25 cellular contexts compared by ENCODE assay signal in the genomic region with DNA sequence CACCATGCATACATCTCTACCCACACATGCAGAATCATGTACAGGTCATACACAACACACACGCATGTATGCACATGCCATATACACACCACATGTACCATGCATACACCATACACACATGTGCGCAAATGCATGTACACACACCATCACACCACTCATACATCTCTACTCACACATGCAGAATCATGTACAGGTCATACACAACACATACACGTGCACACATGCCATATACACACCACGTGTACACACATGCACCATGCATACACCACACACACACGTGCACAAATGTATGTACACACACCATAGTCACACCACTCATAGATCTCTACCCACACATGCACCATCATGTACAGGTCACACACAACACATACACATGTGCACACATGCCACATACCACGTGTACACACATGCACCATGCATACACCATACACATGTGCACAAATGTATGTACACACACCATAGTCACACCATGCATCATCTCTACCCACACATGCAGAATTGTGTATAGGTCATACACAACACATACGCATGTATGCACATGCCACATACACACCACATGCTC. TPM values are rescaled to one million over a fixed set of nuclear protein-coding genes. Genes with fewer than 3 reads are reported as not detected.
"Had no signal": no experiment of that assay in that cellular context is flagged by ENCODE, and none has a peak within 500 bp of the region (broad histone marks: within the 10 kb centered on the region; RNA-seq: fewer than 3 reads in every experiment).

No MANE protein-coding gene starts in this region.

- H3K4me3 ChIP-seq: cardiac muscle cell had no signal

- H3K9me3 Mint-ChIP-seq: activated B cell treated with CpG ODN at 0.5 μM for 24 hours; activated CD4-positive, alpha-beta memory T cell treated with anti-CD3 and anti-CD28 coated beads for 36 hours; activated CD4-positive, alpha-beta T cell treated with anti-CD3 and anti-CD28 coated beads, Interleukin-2, amount 10 ng/mL, durations not matched to agents 7 days and 5 days; activated naive CD4-positive, alpha-beta T cell treated with anti-CD3 and anti-CD28 coated beads for 36 hours; activated T-helper 17 cell treated with anti-CD3 and anti-CD28 coated beads, Interleukin-2, amount 50 U/mL, for 72 hours; brain; T-helper 1 cell treated with Interleukin-12 subunit alpha and Interleukin-12 subunit beta and Interleukin-4 antibody, amounts not matched to agents 30 μg/mL and 1 μg/mL, for 36 hours had no signal

- H3K36me3 ChIP-seq: cardiac muscle cell had no signal

- ATAC-seq: activated T-helper 17 cell treated with anti-CD3 and anti-CD28 coated beads, Interleukin-2, amount 50 U/mL, for 72 hours had no signal

- H3K27ac ChIP-seq: cardiac muscle cell had no signal

- H3K36me3 Mint-ChIP-seq: activated CD4-positive, alpha-beta memory T cell treated with anti-CD3 and anti-CD28 coated beads for 36 hours; activated naive CD8-positive, alpha-beta T cell had no signal

- DNase-seq: activated B cell treated with CpG ODN at 0.5 μM for 24 hours; activated CD4-positive, alpha-beta memory T cell treated with anti-CD3 and anti-CD28 coated beads for 36 hours; activated CD4-positive, alpha-beta T cell treated with anti-CD3 and anti-CD28 coated beads for 1 hour; activated CD4-positive, alpha-beta T cell treated with anti-CD3 and anti-CD28 coated beads, Interleukin-2, amount 10 ng/mL, durations not matched to agents 7 days and 5 days; activated gamma-delta T cell; activated naive CD4-positive, alpha-beta T cell treated with anti-CD3 and anti-CD28 coated beads for 36 hours; activated T-cell treated with anti-CD3 and anti-CD28 coated beads for 4 hours; activated T-cell treated with anti-CD3 and anti-CD28 coated beads, Interleukin-2, amount 50 U/mL, for 48 hours; amygdala; NCI-H1048; NCI-H146; NCI-H187 treated with DMSO at 0.1 percent for 48 hours; NCI-H2081 treated with DMSO at 0.1 percent for 48 hours; NCI-H446; NCI-H524; PC-3 had no signal

- H3K4me1 Mint-ChIP-seq: activated T-helper 17 cell treated with anti-CD3 and anti-CD28 coated beads, Interleukin-2, amount 50 U/mL, for 72 hours; brain had no signal

- H3K4me3 Mint-ChIP-seq: activated B cell treated with CpG ODN at 0.5 μM for 24 hours; activated CD4-positive, alpha-beta memory T cell treated with anti-CD3 and anti-CD28 coated beads for 36 hours; activated CD4-positive, alpha-beta T cell treated with anti-CD3 and anti-CD28 coated beads, Interleukin-2, amount 10 ng/mL, durations not matched to agents 7 days and 5 days; activated naive CD4-positive, alpha-beta T cell treated with anti-CD3 and anti-CD28 coated beads for 36 hours; activated naive CD8-positive, alpha-beta T cell; activated T-helper 17 cell treated with anti-CD3 and anti-CD28 coated beads, Interleukin-2, amount 50 U/mL, for 72 hours; brain; T-helper 1 cell treated with Interleukin-12 subunit alpha and Interleukin-12 subunit beta and Interleukin-4 antibody, amounts not matched to agents 30 μg/mL and 1 μg/mL, for 36 hours had no signal

- FAIRE-seq: astrocyte, RCC 7860 had no signal

- H3K27ac Mint-ChIP-seq: activated B cell treated with CpG ODN at 0.5 μM for 24 hours; activated CD4-positive, alpha-beta memory T cell treated with anti-CD3 and anti-CD28 coated beads for 36 hours; activated CD4-positive, alpha-beta T cell treated with anti-CD3 and anti-CD28 coated beads, Interleukin-2, amount 10 ng/mL, durations not matched to agents 7 days and 5 days; activated naive CD4-positive, alpha-beta T cell treated with anti-CD3 and anti-CD28 coated beads for 36 hours; activated naive CD8-positive, alpha-beta T cell; activated T-helper 17 cell treated with anti-CD3 and anti-CD28 coated beads, Interleukin-2, amount 50 U/mL, for 72 hours; brain; T-helper 1 cell treated with Interleukin-12 subunit alpha and Interleukin-12 subunit beta and Interleukin-4 antibody, amounts not matched to agents 30 μg/mL and 1 μg/mL, for 36 hours had no signal

RNA-seq across cellular contexts. Expression of gene GRIN1, which starts 14.0 kb away (rescaled TPM):
- total RNA-seq: activated CD4-positive, alpha-beta memory T cell treated with anti-CD3 and anti-CD28 coated beads for 36 hours had no signal

RNA-seq across cellular contexts. Expression of gene LRRC26, which starts 16.9 kb away (rescaled TPM):
- total RNA-seq: activated CD4-positive, alpha-beta memory T cell treated with anti-CD3 and anti-CD28 coated beads for 36 hours; activated CD4-positive, alpha-beta T cell treated with anti-CD3 and anti-CD28 coated beads, Interleukin-2, amount 10 ng/mL, durations not matched to agents 7 days and 5 days; activated CD8-positive, alpha-beta memory T cell treated with anti-CD3 and anti-CD28 coated beads for 36 hours; activated naive CD4-positive, alpha-beta T cell treated with anti-CD3 and anti-CD28 coated beads for 36 hours; activated T-helper 17 cell treated with anti-CD3 and anti-CD28 coated beads, Interleukin-2, amount 50 U/mL, for 72 hours; astrocyte; cardiac muscle cell had no signal

RNA-seq across cellular contexts. Expression of gene TMEM210, which starts 18.9 kb away (rescaled TPM):
- total RNA-seq: activated B cell treated with CpG ODN at 0.5 μM for 24 hours; activated CD4-positive, alpha-beta memory T cell treated with anti-CD3 and anti-CD28 coated beads for 36 hours; activated CD4-positive, alpha-beta T cell treated with anti-CD3 and anti-CD28 coated beads, Interleukin-2, amount 10 ng/mL, durations not matched to agents 7 days and 5 days; activated CD8-positive, alpha-beta memory T cell treated with anti-CD3 and anti-CD28 coated beads for 36 hours; activated naive CD4-positive, alpha-beta T cell treated with anti-CD3 and anti-CD28 coated beads for 36 hours; activated T-helper 17 cell treated with anti-CD3 and anti-CD28 coated beads, Interleukin-2, amount 50 U/mL, for 72 hours; astrocyte; cardiac muscle cell; PC-3; SK-MEL-5 had no signal
- polyA plus RNA-seq: cardiac muscle cell had no signal
